ENCODE assay signal across 8 cellular contexts in genomic region chr13:102846261-102847015, GRCh38. TPM values are rescaled to one million over a fixed set of nuclear protein-coding genes. Genes with fewer than 3 reads are reported as not detected.
DNase-seq lines count a peak whose midpoint lies in the region; ATAC-seq and TF ChIP-seq lines count a peak whose summit lies in the region.

No MANE protein-coding gene starts in this region.

- no peaks in the 10 kb centered on the region for H3K9me3 ChIP-seq in hepatocyte (ENCODE audit: low read depth)

- DNase-seq in ELF-1 (ENCODE audit: low read depth, low spot score): peak; percentile 11
- DNase-seq in hepatocyte (ENCODE audit: low spot score): peak; percentile 55
- no peak for DNase-seq in sciatic nerve (ENCODE audit: low spot score)
- DNase-seq in NCI-H128 (lab: John Stamatoyannopoulos, UW; ENCODE audit: unreplicated experiment): no peak

- 3% methylated on average over 28 of the region's 31 CpGs for WGBS in hepatocyte (ENCODE audit: low lambda C conversion rate, missing lambda C conversion rate)

- H3K4me1 Mint-ChIP-seq in IgD-negative memory B cell: peaks cover 18 to 43% (median 27%) of the 10 kb centered on the region in 3 donors

- H3K4me3 ChIP-seq in hepatocyte: peak overlapping the region; percentile 75

- H3K4me3 Mint-ChIP-seq in IgD-negative memory B cell: peak overlapping the region; percentile 98 to 99 (median 98)

- peak overlapping the region; percentile 84 for H3K4me2 ChIP-seq in hepatocyte

- no peak for TF ChIP-seq CTCF in hepatocyte (IDR thresholded peaks at IDR 0.05; ENCODE audit: poor library complexity)

- H3K36me3 ChIP-seq in hepatocyte (replicated peaks; ENCODE audit: insufficient read depth, low read depth): no peaks in the 10 kb centered on the region

- peaks cover 45% of the 10 kb centered on the region for H3K79me2 ChIP-seq in hepatocyte

- H3K9me3 Mint-ChIP-seq in IgD-negative memory B cell: peaks cover 0 to 3% (median 0%) of the 10 kb centered on the region in 3 donors

- H2AFZ ChIP-seq in hepatocyte: peak overlapping the region; percentile 66

- ATAC-seq in GM21619 (IDR thresholded peaks at IDR 0.05; ENCODE audit: unreplicated experiment) (peak; percentile 34), SK-N-SH treated with all-trans-retinoic acid at 6 μM for 48 hours (peak; percentile 62), sciatic nerve (peak; percentile 38)

- no peaks in the 10 kb centered on the region for H3K4me1 ChIP-seq in hepatocyte (ENCODE audit: insufficient read depth)

- H3K27ac ChIP-seq in angular gyrus (ENCODE audit: low read depth, low read length) (peak overlapping the region; percentile 97), hepatocyte (peak overlapping the region; percentile 97)

- no peaks in the 10 kb centered on the region for H3K27me3 Mint-ChIP-seq in IgD-negative memory B cell

- H4K20me1 ChIP-seq in hepatocyte (ENCODE audit: insufficient read depth, poor library complexity, severe bottlenecking): peaks cover 8% of the 10 kb centered on the region

- no peaks in the 10 kb centered on the region for H3K27me3 ChIP-seq in hepatocyte

- intact Hi-C loops in sciatic nerve (cut with DNase I): no loop called here

- H3K27ac Mint-ChIP-seq in IgD-negative memory B cell: peak overlapping the region; percentile 99 to 100 (median 100)

- no peaks in the 10 kb centered on the region for H3K9me2 ChIP-seq in hepatocyte (replicated peaks; ENCODE audit: insufficient read depth)

- no peaks in the 10 kb centered on the region for H3K36me3 Mint-ChIP-seq in IgD-negative memory B cell

TF ChIP-seq in SK-N-SH treated with all-trans-retinoic acid at 6 μM for 48 hours, 23 proteins besides CTCF, POLR2A, EP300 and RAD21:
- TF ChIP-seq CSDC2 (CRISPR knock-in tag; IDR thresholded peaks at IDR 0.05) (no peak), ISL1 (CRISPR knock-in tag; IDR thresholded peaks at IDR 0.05) (no peak), CREB5 (CRISPR knock-in tag; IDR thresholded peaks at IDR 0.05; ENCODE audit: low read depth) (no peak), SNAI2 (CRISPR knock-in tag; IDR thresholded peaks at IDR 0.05) (no peak), BACH2 (CRISPR knock-in tag; IDR thresholded peaks at IDR 0.05; ENCODE audit: borderline replicate concordance) (no peak), GLIS3 (CRISPR knock-in tag; IDR thresholded peaks at IDR 0.05) (no peak), ZFP30 (CRISPR knock-in tag; IDR thresholded peaks at IDR 0.05) (no peak), ZNF565 (CRISPR knock-in tag; conservative IDR thresholded peaks at IDR 0.05; ENCODE audit: low read depth) (no peak), ZC3H10 (CRISPR knock-in tag; IDR thresholded peaks at IDR 0.05) (no peak), PPARA (CRISPR knock-in tag; IDR thresholded peaks at IDR 0.05; ENCODE audit: borderline replicate concordance) (no peak), RARB (CRISPR knock-in tag; IDR thresholded peaks at IDR 0.05) (no peak), ZNF70 (CRISPR knock-in tag; IDR thresholded peaks at IDR 0.05) (no peak), CSRNP3 (CRISPR knock-in tag; IDR thresholded peaks at IDR 0.05) (no peak), OSR1 (CRISPR knock-in tag; IDR thresholded peaks at IDR 0.05) (no peak), TCF4 (CRISPR knock-in tag; IDR thresholded peaks at IDR 0.05; ENCODE audit: borderline replicate concordance) (no peak)
- TF ChIP-seq, protein P1, sequence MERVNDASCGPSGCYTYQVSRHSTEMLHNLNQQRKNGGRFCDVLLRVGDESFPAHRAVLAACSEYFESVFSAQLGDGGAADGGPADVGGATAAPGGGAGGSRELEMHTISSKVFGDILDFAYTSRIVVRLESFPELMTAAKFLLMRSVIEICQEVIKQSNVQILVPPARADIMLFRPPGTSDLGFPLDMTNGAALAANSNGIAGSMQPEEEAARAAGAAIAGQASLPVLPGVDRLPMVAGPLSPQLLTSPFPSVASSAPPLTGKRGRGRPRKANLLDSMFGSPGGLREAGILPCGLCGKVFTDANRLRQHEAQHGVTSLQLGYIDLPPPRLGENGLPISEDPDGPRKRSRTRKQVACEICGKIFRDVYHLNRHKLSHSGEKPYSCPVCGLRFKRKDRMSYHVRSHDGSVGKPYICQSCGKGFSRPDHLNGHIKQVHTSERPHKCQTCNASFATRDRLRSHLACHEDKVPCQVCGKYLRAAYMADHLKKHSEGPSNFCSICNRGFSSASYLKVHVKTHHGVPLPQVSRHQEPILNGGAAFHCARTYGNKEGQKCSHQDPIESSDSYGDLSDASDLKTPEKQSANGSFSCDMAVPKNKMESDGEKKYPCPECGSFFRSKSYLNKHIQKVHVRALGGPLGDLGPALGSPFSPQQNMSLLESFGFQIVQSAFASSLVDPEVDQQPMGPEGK (CRISPR knock-in tag; IDR thresholded peaks at IDR 0.05; ENCODE audit: borderline replicate concordance): no peak
- TF ChIP-seq, protein P2, sequence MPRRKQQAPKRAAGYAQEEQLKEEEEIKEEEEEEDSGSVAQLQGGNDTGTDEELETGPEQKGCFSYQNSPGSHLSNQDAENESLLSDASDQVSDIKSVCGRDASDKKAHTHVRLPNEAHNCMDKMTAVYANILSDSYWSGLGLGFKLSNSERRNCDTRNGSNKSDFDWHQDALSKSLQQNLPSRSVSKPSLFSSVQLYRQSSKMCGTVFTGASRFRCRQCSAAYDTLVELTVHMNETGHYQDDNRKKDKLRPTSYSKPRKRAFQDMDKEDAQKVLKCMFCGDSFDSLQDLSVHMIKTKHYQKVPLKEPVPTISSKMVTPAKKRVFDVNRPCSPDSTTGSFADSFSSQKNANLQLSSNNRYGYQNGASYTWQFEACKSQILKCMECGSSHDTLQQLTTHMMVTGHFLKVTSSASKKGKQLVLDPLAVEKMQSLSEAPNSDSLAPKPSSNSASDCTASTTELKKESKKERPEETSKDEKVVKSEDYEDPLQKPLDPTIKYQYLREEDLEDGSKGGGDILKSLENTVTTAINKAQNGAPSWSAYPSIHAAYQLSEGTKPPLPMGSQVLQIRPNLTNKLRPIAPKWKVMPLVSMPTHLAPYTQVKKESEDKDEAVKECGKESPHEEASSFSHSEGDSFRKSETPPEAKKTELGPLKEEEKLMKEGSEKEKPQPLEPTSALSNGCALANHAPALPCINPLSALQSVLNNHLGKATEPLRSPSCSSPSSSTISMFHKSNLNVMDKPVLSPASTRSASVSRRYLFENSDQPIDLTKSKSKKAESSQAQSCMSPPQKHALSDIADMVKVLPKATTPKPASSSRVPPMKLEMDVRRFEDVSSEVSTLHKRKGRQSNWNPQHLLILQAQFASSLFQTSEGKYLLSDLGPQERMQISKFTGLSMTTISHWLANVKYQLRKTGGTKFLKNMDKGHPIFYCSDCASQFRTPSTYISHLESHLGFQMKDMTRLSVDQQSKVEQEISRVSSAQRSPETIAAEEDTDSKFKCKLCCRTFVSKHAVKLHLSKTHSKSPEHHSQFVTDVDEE (CRISPR knock-in tag; IDR thresholded peaks at IDR 0.05): no peak
- TF ChIP-seq, protein P3, sequence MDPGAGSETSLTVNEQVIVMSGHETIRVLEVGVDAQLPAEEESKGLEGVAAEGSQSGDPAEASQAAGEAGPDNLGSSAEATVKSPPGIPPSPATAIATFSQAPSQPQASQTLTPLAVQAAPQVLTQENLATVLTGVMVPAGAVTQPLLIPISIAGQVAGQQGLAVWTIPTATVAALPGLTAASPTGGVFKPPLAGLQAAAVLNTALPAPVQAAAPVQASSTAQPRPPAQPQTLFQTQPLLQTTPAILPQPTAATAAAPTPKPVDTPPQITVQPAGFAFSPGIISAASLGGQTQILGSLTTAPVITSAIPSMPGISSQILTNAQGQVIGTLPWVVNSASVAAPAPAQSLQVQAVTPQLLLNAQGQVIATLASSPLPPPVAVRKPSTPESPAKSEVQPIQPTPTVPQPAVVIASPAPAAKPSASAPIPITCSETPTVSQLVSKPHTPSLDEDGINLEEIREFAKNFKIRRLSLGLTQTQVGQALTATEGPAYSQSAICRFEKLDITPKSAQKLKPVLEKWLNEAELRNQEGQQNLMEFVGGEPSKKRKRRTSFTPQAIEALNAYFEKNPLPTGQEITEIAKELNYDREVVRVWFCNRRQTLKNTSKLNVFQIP (CRISPR knock-in tag; IDR thresholded peaks at IDR 0.05; ENCODE audit: borderline replicate concordance, low read depth): no peak

RNA-seq across cellular contexts. Expression of gene ERCC5, which starts 0.6 kb away (rescaled TPM):
- 42.4 TPM for polyA plus RNA-seq in IgD-negative memory B cell
- total RNA-seq in hepatocyte: 58.7 and 67.1 TPM in 2 replicates
- 31.3 and 34.4 TPM in 2 replicates for polyA plus RNA-seq in hepatocyte
- 59.8 TPM for total RNA-seq in sciatic nerve

RNA-seq across cellular contexts. Expression of gene BIVM, which starts 47.5 kb away (rescaled TPM):
- 6.1 TPM for polyA plus RNA-seq in IgD-negative memory B cell
- 23.4 and 33.5 TPM in 2 replicates for total RNA-seq in hepatocyte
- polyA plus RNA-seq in hepatocyte: 10.7 and 16.9 TPM in 2 replicates
- total RNA-seq in sciatic nerve: 25.7 TPM

RNA-seq across cellular contexts. Expression of gene POGLUT2, which starts 47.7 kb away (rescaled TPM):
- polyA plus RNA-seq in IgD-negative memory B cell (0.44 TPM), hepatocyte (18.1 and 20.7 TPM in 2 replicates)
- total RNA-seq in hepatocyte (18.1 and 21.4 TPM in 2 replicates), sciatic nerve (5.2 TPM)

Comparison
In these comparisons a context has a peak if more than half of its experiments do, and no peak if none do; other contexts are left out.
1. DNase-seq: peak in ELF-1 (single experiment) and hepatocyte (single experiment); none in sciatic nerve (single experiment) and NCI-H128 (single experiment).
2. Peak in every context shown above with its lines, with median percentiles within 50 percentile points of each other: ATAC-seq.